12 cellular contexts compared by ENCODE assay signal in the genomic region with DNA sequence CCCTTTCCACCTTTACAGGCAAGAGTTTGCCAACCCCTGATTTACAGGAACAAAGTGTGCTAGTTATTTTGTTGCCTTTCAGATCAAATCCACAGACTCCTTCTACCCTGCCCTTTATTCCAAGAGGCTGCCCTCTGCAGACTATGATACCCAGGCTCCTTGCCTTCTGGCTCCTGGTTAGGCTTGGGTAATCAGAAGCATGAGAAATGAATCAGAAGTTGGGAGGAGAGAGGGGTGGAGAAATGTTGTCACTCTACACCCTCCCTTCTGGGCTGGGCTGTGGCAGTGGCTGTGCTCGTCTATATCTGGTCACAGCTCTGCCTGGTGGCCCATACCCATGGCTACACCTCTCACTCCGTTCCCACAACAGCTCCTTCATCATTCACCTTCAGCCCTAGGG.
DNase-seq lines count a peak whose midpoint lies in the region; TF ChIP-seq lines count a peak whose summit lies in the region.
"Had no signal": no experiment of that assay in that cellular context is flagged by ENCODE, and none has a peak within 500 bp of the region (broad histone marks: within the 10 kb centered on the region; RNA-seq: fewer than 3 reads in every experiment).

No MANE protein-coding gene starts in this region.

- no CpG with 5 or more reads among the region's 2 CpGs for WGBS in mesendoderm (ENCODE audit: extremely low coverage, insufficient coverage, low lambda C conversion rate)

- no peak overlapping the region for H4K8ac ChIP-seq in mesendoderm (ENCODE audit: low read depth, low read length)

- no peak overlapping the region for H3K4me2 ChIP-seq in mesendoderm (ENCODE audit: low read length)
- H3K4me2 ChIP-seq: BLaER1 had no signal

- H3K36me3 ChIP-seq in mesendoderm (ENCODE audit: control insufficient read depth, insufficient read depth, low read length) (no peaks in the 10 kb centered on the region), A673 (ENCODE audit: insufficient read depth, low read length, poor library complexity, severe bottlenecking) (no peaks in the 10 kb centered on the region)
- H3K36me3 ChIP-seq: BLaER1 had no signal

- no peak overlapping the region for H4K5ac ChIP-seq in mesendoderm (ENCODE audit: low read length)

- H2BK15ac ChIP-seq in mesendoderm (replicated peaks; ENCODE audit: low read depth), result no peak overlapping the region

- no peak overlapping the region for H3K27ac ChIP-seq in mesendoderm (ENCODE audit: low read depth, low read length)
- no peak overlapping the region for H3K27ac ChIP-seq in A673 (ENCODE audit: low read depth, low read length, poor library complexity, severe bottlenecking)
- H3K27ac ChIP-seq: BLaER1 had no signal

- H3K4me3 ChIP-seq in LNCaP clone FGC (ENCODE audit: low read depth, low read length) (no peak overlapping the region), mesendoderm (ENCODE audit: low read length) (no peak overlapping the region), A673 (ENCODE audit: low read depth, low read length, poor library complexity, severe bottlenecking) (no peak overlapping the region)
- H3K4me3 ChIP-seq: BLaER1 had no signal

- H3K4ac ChIP-seq in mesendoderm (ENCODE audit: low read depth, low read length), result no peak overlapping the region

- DNase-seq in AG08396 (ENCODE audit: low spot score) (peak; percentile 63), LNCaP clone FGC (ENCODE audit: low read depth) (peak; percentile 70), erythroblast (lab: John Stamatoyannopoulos, UW) (peak; percentile 5 to 14), mesendoderm (peak; percentile 37), SHP77 (lab: John Stamatoyannopoulos, UW) (no peak), A673 (ENCODE audit: low spot score) (no peak)
- DNase-seq in activated CD8-positive, alpha-beta memory T cell treated with anti-CD3 and anti-CD28 coated beads for 24 hours, result no peak
- no peak for DNase-seq in activated CD4-positive, alpha-beta T cell treated with anti-CD3 and anti-CD28 coated beads, Interleukin-2, amount 10 ng/mL, durations not matched to agents 24 days and 14 days
- DNase-seq: dermis blood vessel endothelial cell; stimulated activated CD4-positive, alpha-beta T cell treated with anti-CD3 and anti-CD28 coated beads, Interleukin-4, amount 100 ng/mL, for 24 hours had no signal

- H2BK120ac ChIP-seq in mesendoderm (ENCODE audit: low read depth, low read length), result no peak overlapping the region

- H3K23ac ChIP-seq in mesendoderm (ENCODE audit: low read length), result no peak overlapping the region

- no peak overlapping the region for H3K56ac ChIP-seq in mesendoderm (ENCODE audit: low read length)

- H3K9me3 Mint-ChIP-seq in activated CD4-positive, alpha-beta T cell treated with anti-CD3 and anti-CD28 coated beads, Interleukin-2, amount 10 ng/mL, durations not matched to agents 24 days and 14 days, result peaks cover 23% of the 10 kb centered on the region

- peaks cover 12% of the 10 kb centered on the region for H3K27me3 Mint-ChIP-seq in activated CD4-positive, alpha-beta T cell treated with anti-CD3 and anti-CD28 coated beads, Interleukin-2, amount 10 ng/mL, durations not matched to agents 24 days and 14 days

- H3K9me3 ChIP-seq in A673 (ENCODE audit: low read depth, low read length, poor library complexity, severe bottlenecking), result no peaks in the 10 kb centered on the region
- H3K9me3 ChIP-seq: BLaER1 had no signal

- TF ChIP-seq POLR2A in erythroblast (IDR thresholded peaks at IDR 0.05; ENCODE audit: low read length), result no peak

- no peaks in the 10 kb centered on the region for H3K4me1 Mint-ChIP-seq in activated CD4-positive, alpha-beta T cell treated with anti-CD3 and anti-CD28 coated beads, Interleukin-2, amount 10 ng/mL, durations not matched to agents 24 days and 14 days

- no peaks in the 10 kb centered on the region for H3K79me1 ChIP-seq in mesendoderm (ENCODE audit: low read length)

- no peak overlapping the region for H2AK5ac ChIP-seq in mesendoderm (ENCODE audit: low read length)

- POLR2A ChIA-PET in A673 (lab: Charles Lee; ENCODE audit: low non-redundant PET), result no interaction called here

- H3K27me3 ChIP-seq in mesendoderm (ENCODE audit: insufficient read depth, low read length, poor library complexity) (no peaks in the 10 kb centered on the region), A673 (replicated peaks; ENCODE audit: insufficient read depth, low read depth, low read length, poor library complexity) (no peaks in the 10 kb centered on the region)
- H3K27me3 ChIP-seq: BLaER1 had no signal

- no peak overlapping the region for H3K4me3 Mint-ChIP-seq in activated CD4-positive, alpha-beta T cell treated with anti-CD3 and anti-CD28 coated beads, Interleukin-2, amount 10 ng/mL, durations not matched to agents 24 days and 14 days

- no peak for TF ChIP-seq CTCF in LNCaP clone FGC (IDR thresholded peaks at IDR 0.05; ENCODE audit: control insufficient read depth, extremely low read depth, insufficient read depth)
- TF ChIP-seq CTCF in A673 (conservative IDR thresholded peaks at IDR 0.05; ENCODE audit: low read depth, low read length), result no peak

- CTCF ChIA-PET in A673 (lab: Charles Lee), result no interaction called here

- H3K27ac Mint-ChIP-seq in activated CD4-positive, alpha-beta T cell treated with anti-CD3 and anti-CD28 coated beads, Interleukin-2, amount 10 ng/mL, durations not matched to agents 24 days and 14 days, result no peak overlapping the region
- H3K27ac Mint-ChIP-seq: activated T-helper 2 cell treated with anti-CD3 and anti-CD28 coated beads, Interferon-gamma antibody, Interleukin-2, Interleukin-4, amounts not matched to agents 10 μg/mL and 5 μg/mL and 100 μg/mL, durations not matched to agents 14 hours and 24 hours and 36 hours had no signal

- peaks cover 5% of the 10 kb centered on the region for H3K4me1 ChIP-seq in mesendoderm (ENCODE audit: control insufficient read depth, low read depth, low read length)
- H3K4me1 ChIP-seq in A673 (ENCODE audit: insufficient read depth, low read length, poor library complexity, severe bottlenecking), result no peaks in the 10 kb centered on the region
- H3K4me1 ChIP-seq: BLaER1 had no signal

- H3K79me2 ChIP-seq in mesendoderm (ENCODE audit: control insufficient read depth, insufficient read depth, low read length), result no peaks in the 10 kb centered on the region

- BruUV-seq in A673 (replicated peaks; lab: Mats Ljungman, UMichigan), result no TSS peak

- H3K18ac ChIP-seq in mesendoderm (ENCODE audit: low read length), result no peak overlapping the region

- H3K36me3 Mint-ChIP-seq in activated CD4-positive, alpha-beta T cell treated with anti-CD3 and anti-CD28 coated beads, Interleukin-2, amount 10 ng/mL, durations not matched to agents 24 days and 14 days (ENCODE audit: low read depth), result no peaks in the 10 kb centered on the region

- H3K9ac ChIP-seq in mesendoderm (ENCODE audit: low read length), result no peak overlapping the region
- H3K9ac ChIP-seq: BLaER1 had no signal

- H2BK5ac ChIP-seq in mesendoderm (ENCODE audit: low read length), result no peak overlapping the region

- intact Hi-C loops in A673 (cut with micrococcal nuclease; ENCODE audit: unreplicated experiment), result no loop called here
- intact Hi-C loops in activated CD4-positive, alpha-beta T cell treated with anti-CD3 and anti-CD28 coated beads, Interleukin-2, amount 10 ng/mL, durations not matched to agents 24 days and 14 days (cut with micrococcal nuclease), result no loop called here

Comparison
In these comparisons a context has a peak if more than half of its experiments do, and no peak if none do; other contexts are left out.
1. DNase-seq: peak in AG08396 (single experiment), LNCaP clone FGC (single experiment), erythroblast (2 of 2) and mesendoderm (single experiment); none in SHP77 (0 of 2), A673 (single experiment), activated CD8-positive, alpha-beta memory T cell treated with anti-CD3 and anti-CD28 coated beads for 24 hours (single experiment) and activated CD4-positive, alpha-beta T cell treated with anti-CD3 and anti-CD28 coated beads, Interleukin-2, amount 10 ng/mL, durations not matched to agents 24 days and 14 days (single experiment).